Comparison of ENCODE assay signal across 12 cellular contexts in genomic region chr6:4914412-4915159, GRCh38.
DNase-seq lines count a peak whose midpoint lies in the region; ATAC-seq, FAIRE-seq and TF ChIP-seq lines count a peak whose summit lies in the region.
"Had no signal": no experiment of that assay in that cellular context is flagged by ENCODE, and none has a peak within 500 bp of the region (broad histone marks: within the 10 kb centered on the region; RNA-seq: fewer than 3 reads in every experiment).

No MANE protein-coding gene starts in this region.

- H3K4me1 Mint-ChIP-seq in activated naive CD8-positive, alpha-beta T cell treated with anti-CD3 and anti-CD28 coated beads, Interleukin-2, amount 50 U/mL, for 24 hours: peaks cover 61% of the 10 kb centered on the region
- H3K4me1 Mint-ChIP-seq in stimulated activated naive CD8-positive, alpha-beta T cell treated with anti-CD3 and anti-CD28 coated beads, Interleukin-15, amount 100 ng/mL, for 72 hours: peaks cover 70% of the 10 kb centered on the region

- H3K4me2 ChIP-seq in keratinocyte (ENCODE audit: control insufficient read depth, extremely low read depth, insufficient read depth, low read depth, low read length): peak overlapping the region; percentile 38

- peak overlapping the region in 1 of 3 experiments; percentile 23 for H3K4me3 ChIP-seq in keratinocyte (ENCODE audit: control insufficient read depth in 2 of 3, extremely low read depth in 1 of 3, insufficient read depth in 2 of 3, low read depth in 1 of 3, low read length in 3 of 3)

- peak overlapping the region; percentile 56 for H3K27ac ChIP-seq in keratinocyte (ENCODE audit: control insufficient read depth, insufficient read depth, low read length)

- no peaks in the 10 kb centered on the region for H3K27me3 Mint-ChIP-seq in activated naive CD8-positive, alpha-beta T cell treated with anti-CD3 and anti-CD28 coated beads, Interleukin-2, amount 50 U/mL, for 24 hours
- H3K27me3 Mint-ChIP-seq in stimulated activated naive CD8-positive, alpha-beta T cell treated with anti-CD3 and anti-CD28 coated beads, Interleukin-15, amount 100 ng/mL, for 72 hours: no peaks in the 10 kb centered on the region

- H3K9me3 ChIP-seq in keratinocyte (ENCODE audit: control insufficient read depth, low read depth, low read length): no peaks in the 10 kb centered on the region

- peaks cover 9 to 10% of the 10 kb centered on the region in 2 experiments for H3K36me3 ChIP-seq in keratinocyte (ENCODE audit: control insufficient read depth in 2 of 2, extremely low read depth in 1 of 2, insufficient read depth in 2 of 2, low read length in 2 of 2)

- peaks cover 7% of the 10 kb centered on the region for H4K20me1 ChIP-seq in keratinocyte (ENCODE audit: control insufficient read depth, extremely low read depth, insufficient read depth, low read length)

- peaks cover 17% of the 10 kb centered on the region for H3K4me1 ChIP-seq in keratinocyte (ENCODE audit: control insufficient read depth, extremely low read depth, insufficient read depth, low read length)

- dilution Hi-C loops in keratinocyte (cut with MboI; ENCODE audit: extremely low pct_ligation_motif_present, low sequenced_read_pairs): no loop called here

- peak; percentile 75 for DNase-seq in activated CD8-positive, alpha-beta memory T cell treated with anti-CD3 and anti-CD28 coated beads for 24 hours
- DNase-seq in activated CD8-positive, alpha-beta memory T cell treated with anti-CD3 and anti-CD28 coated beads, Interleukin-2, amount 50 U/mL, for 48 hours: no peak
- no peak for DNase-seq in activated naive CD8-positive, alpha-beta T cell treated with anti-CD3 and anti-CD28 coated beads, Interleukin-2, amount 50 U/mL, for 24 hours
- DNase-seq in keratinocyte (ENCODE audit: low read depth, low spot score) (peak; percentile 21), inferior parietal cortex (ENCODE audit: extremely low spot score) (no peak), A172 (ENCODE audit: low spot score) (no peak), NCI-H1930 (lab: John Stamatoyannopoulos, UW) (no peak)
- DNase-seq in stimulated activated naive CD8-positive, alpha-beta T cell treated with anti-CD3 and anti-CD28 coated beads, Interleukin-15, amount 100 ng/mL, for 72 hours: peak; percentile 33 to 51
- DNase-seq: activated naive CD4-positive, alpha-beta T cell treated with anti-CD3 and anti-CD28 coated beads, Interleukin-2, amount 50 U/mL, for 16 hours; AML-193; Kasumi-1 had no signal

- H3K27me3 ChIP-seq in keratinocyte (ENCODE audit: control insufficient read depth, extremely low read depth, insufficient read depth, low read length): no peaks in the 10 kb centered on the region

- FAIRE-seq in keratinocyte (lab: Jason Lieb, UNC): peak; percentile 20
- FAIRE-seq: frontal cortex had no signal

- no peak overlapping the region for H2AFZ ChIP-seq in keratinocyte (ENCODE audit: control insufficient read depth, low read length)

- H3K27ac Mint-ChIP-seq in activated naive CD8-positive, alpha-beta T cell treated with anti-CD3 and anti-CD28 coated beads, Interleukin-2, amount 50 U/mL, for 24 hours: peak overlapping the region; percentile 27
- H3K27ac Mint-ChIP-seq in stimulated activated naive CD8-positive, alpha-beta T cell treated with anti-CD3 and anti-CD28 coated beads, Interleukin-15, amount 100 ng/mL, for 72 hours: peak overlapping the region; percentile 70 to 81

- H3K79me2 ChIP-seq in keratinocyte (ENCODE audit: control insufficient read depth, insufficient read depth, low read length): peaks cover 71% of the 10 kb centered on the region

- peaks cover 8% of the 10 kb centered on the region for H3K9me1 ChIP-seq in keratinocyte (ENCODE audit: control insufficient read depth, extremely low read depth, insufficient read depth, low read length)

- H3K9ac ChIP-seq in keratinocyte (ENCODE audit: control insufficient read depth, extremely low read depth, insufficient read depth, low read length): no peak overlapping the region

- no peaks in the 10 kb centered on the region for H3K9me3 Mint-ChIP-seq in activated naive CD8-positive, alpha-beta T cell treated with anti-CD3 and anti-CD28 coated beads, Interleukin-2, amount 50 U/mL, for 24 hours
- H3K9me3 Mint-ChIP-seq in stimulated activated naive CD8-positive, alpha-beta T cell treated with anti-CD3 and anti-CD28 coated beads, Interleukin-15, amount 100 ng/mL, for 72 hours: no peaks in the 10 kb centered on the region

- peaks cover 6% of the 10 kb centered on the region for H3K36me3 Mint-ChIP-seq in activated naive CD8-positive, alpha-beta T cell treated with anti-CD3 and anti-CD28 coated beads, Interleukin-2, amount 50 U/mL, for 24 hours (ENCODE audit: low read depth)

- ATAC-seq in activated naive CD8-positive, alpha-beta T cell treated with anti-CD3 and anti-CD28 coated beads, Interleukin-2, amount 50 U/mL, for 24 hours: peak; percentile 81
- peak; percentile 89 for ATAC-seq in stimulated activated naive CD8-positive, alpha-beta T cell treated with anti-CD3 and anti-CD28 coated beads, Interleukin-15, amount 100 ng/mL, for 72 hours

- no peak for TF ChIP-seq CTCF in keratinocyte (optimal IDR thresholded peaks at IDR 0.05 in 1 of 3, IDR thresholded peaks at IDR 0.05 in 1 of 3, conservative IDR thresholded peaks at IDR 0.05 in 1 of 3; ENCODE audit: extremely low read depth in 1 of 3, insufficient read depth in 2 of 3, low read length in 3 of 3)

- no peak overlapping the region for H3K4me3 Mint-ChIP-seq in activated naive CD8-positive, alpha-beta T cell treated with anti-CD3 and anti-CD28 coated beads, Interleukin-2, amount 50 U/mL, for 24 hours
- H3K4me3 Mint-ChIP-seq in stimulated activated naive CD8-positive, alpha-beta T cell treated with anti-CD3 and anti-CD28 coated beads, Interleukin-15, amount 100 ng/mL, for 72 hours: peak overlapping the region; percentile 28 to 67

Comparison
In these comparisons a context has a peak if more than half of its experiments do, and no peak if none do; other contexts are left out.
1. DNase-seq: peak in activated CD8-positive, alpha-beta memory T cell treated with anti-CD3 and anti-CD28 coated beads for 24 hours (single experiment), keratinocyte (single experiment) and stimulated activated naive CD8-positive, alpha-beta T cell treated with anti-CD3 and anti-CD28 coated beads, Interleukin-15, amount 100 ng/mL, for 72 hours (2 of 2); none in activated CD8-positive, alpha-beta memory T cell treated with anti-CD3 and anti-CD28 coated beads, Interleukin-2, amount 50 U/mL, for 48 hours (single experiment), activated naive CD8-positive, alpha-beta T cell treated with anti-CD3 and anti-CD28 coated beads, Interleukin-2, amount 50 U/mL, for 24 hours (single experiment), inferior parietal cortex (single experiment), A172 (single experiment) and NCI-H1930 (0 of 2).